In genomic region chr11:77705877-77706579, GRCh38 we compare ENCODE assay signal across 18 cellular contexts.
DNase-seq lines count a peak whose midpoint lies in the region; ATAC-seq and TF ChIP-seq lines count a peak whose summit lies in the region.
"Had no signal": no experiment of that assay in that cellular context is flagged by ENCODE, and none has a peak within 500 bp of the region (broad histone marks: within the 10 kb centered on the region; RNA-seq: fewer than 3 reads in every experiment).

No MANE protein-coding gene starts in this region.

- peaks cover 7% of the 10 kb centered on the region for H3K9me3 Mint-ChIP-seq in activated CD4-positive, alpha-beta T cell treated with anti-CD3 and anti-CD28 coated beads, Interleukin-2, amount 10 ng/mL, durations not matched to agents 24 days and 14 days
- no peaks in the 10 kb centered on the region for H3K9me3 Mint-ChIP-seq in activated T-helper 17 cell treated with anti-CD3 and anti-CD28 coated beads, Interleukin-2, amount 50 U/mL, for 72 hours
- H3K9me3 Mint-ChIP-seq in nephron progenitor cell = no peaks in the 10 kb centered on the region
- H3K9me3 Mint-ChIP-seq: brain; stimulated activated memory B cell treated with anti-CD40 and anti-IgM and Interleukin-4, amounts not matched to agents 10 μg/mL and 1 μg/mL and 100 μg/mL, for 72 hours had no signal

- peaks cover 5% of the 10 kb centered on the region for H3K4me1 Mint-ChIP-seq in activated CD4-positive, alpha-beta T cell treated with anti-CD3 and anti-CD28 coated beads, Interleukin-2, amount 10 ng/mL, durations not matched to agents 24 days and 14 days
- H3K4me1 Mint-ChIP-seq in activated T-helper 17 cell treated with anti-CD3 and anti-CD28 coated beads, Interleukin-2, amount 50 U/mL, for 72 hours = peaks cover 24% of the 10 kb centered on the region
- H3K4me1 Mint-ChIP-seq in nephron progenitor cell = no peaks in the 10 kb centered on the region

- H3K36me3 Mint-ChIP-seq in activated CD4-positive, alpha-beta T cell treated with anti-CD3 and anti-CD28 coated beads, Interleukin-2, amount 10 ng/mL, durations not matched to agents 24 days and 14 days (ENCODE audit: low read depth) = peaks cover 24% of the 10 kb centered on the region
- H3K36me3 Mint-ChIP-seq in activated T-helper 17 cell treated with anti-CD3 and anti-CD28 coated beads, Interleukin-2, amount 50 U/mL, for 72 hours (ENCODE audit: low read depth) = peaks cover 47% of the 10 kb centered on the region
- peaks cover 47% of the 10 kb centered on the region for H3K36me3 Mint-ChIP-seq in nephron progenitor cell (ENCODE audit: low read depth)

- no peak for ATAC-seq in activated T-helper 17 cell treated with anti-CD3 and anti-CD28 coated beads, Interleukin-2, amount 50 U/mL, for 72 hours (replicated peaks)
- no peak for ATAC-seq in GM21528 (IDR thresholded peaks at IDR 0.05; ENCODE audit: low FRiP score, unreplicated experiment)
- ATAC-seq: gastroesophageal sphincter; lower lobe of right lung; stimulated activated memory B cell treated with anti-CD40 and anti-IgM and Interleukin-4, amounts not matched to agents 10 μg/mL and 1 μg/mL and 100 μg/mL, for 72 hours had no signal

- H3K27ac Mint-ChIP-seq in activated CD4-positive, alpha-beta T cell treated with anti-CD3 and anti-CD28 coated beads, Interleukin-2, amount 10 ng/mL, durations not matched to agents 24 days and 14 days = peak overlapping the region; percentile 86
- H3K27ac Mint-ChIP-seq in activated T-helper 17 cell treated with anti-CD3 and anti-CD28 coated beads, Interleukin-2, amount 50 U/mL, for 72 hours = peak overlapping the region; percentile 95
- peak overlapping the region; percentile 39 for H3K27ac Mint-ChIP-seq in nephron progenitor cell
- H3K27ac Mint-ChIP-seq: stimulated activated memory B cell treated with anti-CD40 and anti-IgM and Interleukin-4, amounts not matched to agents 10 μg/mL and 1 μg/mL and 100 μg/mL, for 72 hours had no signal

- no peak overlapping the region for H3K4me3 Mint-ChIP-seq in activated CD4-positive, alpha-beta T cell treated with anti-CD3 and anti-CD28 coated beads, Interleukin-2, amount 10 ng/mL, durations not matched to agents 24 days and 14 days
- peak overlapping the region; percentile 66 for H3K4me3 Mint-ChIP-seq in activated T-helper 17 cell treated with anti-CD3 and anti-CD28 coated beads, Interleukin-2, amount 50 U/mL, for 72 hours
- no peak overlapping the region for H3K4me3 Mint-ChIP-seq in nephron progenitor cell
- H3K4me3 Mint-ChIP-seq: activated T-helper 1 cell treated with anti-CD3 and anti-CD28 coated beads, Interleukin-12 subunit alpha, Interleukin-12 subunit beta, Interleukin-2, Interleukin-4 antibody, amounts not matched to agents 30 ng/mL and 10 ng/mL and 1 ng/mL, durations not matched to agents 14 hours and 24 hours and 36 hours; brain; stimulated activated memory B cell treated with anti-CD40 and anti-IgM and Interleukin-4, amounts not matched to agents 10 μg/mL and 1 μg/mL and 100 μg/mL, for 72 hours had no signal

- TF ChIP-seq CTCF in nephron progenitor cell (IDR thresholded peaks at IDR 0.05) = no peak

- DNase-seq in activated CD4-positive, alpha-beta T cell treated with anti-CD3 and anti-CD28 coated beads, Interleukin-2, amount 10 ng/mL, durations not matched to agents 24 days and 14 days = no peak
- DNase-seq in activated CD4-positive, alpha-beta T cell treated with anti-CD3 and anti-CD28 coated beads for 4 hours = no peak
- peak; percentile 3 for DNase-seq in ELF-1 (ENCODE audit: low read depth, low spot score)
- DNase-seq in nephron progenitor cell = no peak
- no peak for DNase-seq in Ammon's horn (ENCODE audit: low spot score)
- no peak for DNase-seq in NCI-H2029 treated with DMSO at 0.1 percent for 48 hours (lab: John Stamatoyannopoulos, UW)
- DNase-seq: activated CD8-positive, alpha-beta memory T cell treated with anti-CD3 and anti-CD28 coated beads for 24 hours; GOT3; lower lobe of right lung; NCI-H1694 treated with DMSO at 0.1 percent for 48 hours; NCI-H748 treated with DMSO at 0.1 percent for 48 hours; T-helper 9 cell had no signal

- H3K27me3 Mint-ChIP-seq in activated CD4-positive, alpha-beta T cell treated with anti-CD3 and anti-CD28 coated beads, Interleukin-2, amount 10 ng/mL, durations not matched to agents 24 days and 14 days = no peaks in the 10 kb centered on the region
- no peaks in the 10 kb centered on the region for H3K27me3 Mint-ChIP-seq in activated T-helper 17 cell treated with anti-CD3 and anti-CD28 coated beads, Interleukin-2, amount 50 U/mL, for 72 hours
- H3K27me3 Mint-ChIP-seq in nephron progenitor cell (ENCODE audit: low read depth, poor library complexity) = no peaks in the 10 kb centered on the region
- H3K27me3 Mint-ChIP-seq: brain; stimulated activated memory B cell treated with anti-CD40 and anti-IgM and Interleukin-4, amounts not matched to agents 10 μg/mL and 1 μg/mL and 100 μg/mL, for 72 hours had no signal

- intact Hi-C loops in activated CD4-positive, alpha-beta T cell treated with anti-CD3 and anti-CD28 coated beads, Interleukin-2, amount 10 ng/mL, durations not matched to agents 24 days and 14 days (cut with micrococcal nuclease) = no loop called here

Comparison
In these comparisons a context has a peak if more than half of its experiments do, and no peak if none do; other contexts are left out.
1. H3K27ac Mint-ChIP-seq: peak in every context shown above with its lines; median percentile 95 in activated T-helper 17 cell treated with anti-CD3 and anti-CD28 coated beads, Interleukin-2, amount 50 U/mL, for 72 hours; 86 in activated CD4-positive, alpha-beta T cell treated with anti-CD3 and anti-CD28 coated beads, Interleukin-2, amount 10 ng/mL, durations not matched to agents 24 days and 14 days; 39 in nephron progenitor cell.